18 cellular contexts compared by ENCODE assay signal in genomic region chr7:132919776-132920175, GRCh38.
"Had no signal": no experiment of that assay in that cellular context is flagged by ENCODE, and none has a peak within 500 bp of the region (broad histone marks: within the 10 kb centered on the region; RNA-seq: fewer than 3 reads in every experiment).

No MANE protein-coding gene starts in this region.

- ATAC-seq: esophagus mucosa; gastroesophageal sphincter; left lobe of liver; mucosa of descending colon; natural killer cell treated with Interleukin-12 subunit alpha and Interleukin-12 subunit beta and Interleukin-15 and Interleukin-18, amount 100 ng/mL, for 72 hours; pancreas; right cardiac atrium; stimulated activated memory B cell treated with anti-CD40 and anti-IgM and Interleukin-4, amounts not matched to agents 10 μg/mL and 1 μg/mL and 100 μg/mL, for 72 hours had no signal

- H3K27me3 Mint-ChIP-seq: natural killer cell treated with Interleukin-12 subunit alpha and Interleukin-12 subunit beta and Interleukin-15 and Interleukin-18, amount 100 ng/mL, for 72 hours; progenitor cell of endocrine pancreas; stimulated activated memory B cell treated with anti-CD40 and anti-IgM and Interleukin-4, amounts not matched to agents 10 μg/mL and 1 μg/mL and 100 μg/mL, for 72 hours; stimulated activated naive CD8-positive, alpha-beta T cell treated with anti-CD3 and anti-CD28 coated beads, Interleukin-15, Interleukin-2, amounts not matched to agents 100 ng/mL and 50 ng/mL, for 24 hours had no signal

- H3K27ac ChIP-seq: gastroesophageal sphincter, pancreas, tibial artery, upper lobe of left lung, uterus had no signal

- H3K27me3 ChIP-seq: gastroesophageal sphincter, pancreas, tibial artery, upper lobe of left lung, uterus had no signal

- H3K9me3 ChIP-seq: gastroesophageal sphincter, mucosa of descending colon, pancreas, tibial artery, upper lobe of left lung, uterus had no signal

- H3K9me3 Mint-ChIP-seq: natural killer cell treated with Interleukin-12 subunit alpha and Interleukin-12 subunit beta and Interleukin-15 and Interleukin-18, amount 100 ng/mL, for 72 hours; stimulated activated memory B cell treated with anti-CD40 and anti-IgM and Interleukin-4, amounts not matched to agents 10 μg/mL and 1 μg/mL and 100 μg/mL, for 72 hours had no signal

- H3K4me3 ChIP-seq: gastroesophageal sphincter, mucosa of descending colon, pancreas, tibial artery, upper lobe of left lung, uterus had no signal

- H3K4me1 Mint-ChIP-seq: stimulated activated memory B cell treated with anti-CD40 and anti-IgM and Interleukin-4, amounts not matched to agents 10 μg/mL and 1 μg/mL and 100 μg/mL, for 72 hours had no signal

- DNase-seq: effector memory CD4-positive, alpha-beta T cell; glutamatergic neuron; islet precursor cell; mucosa of descending colon; occipital lobe; pancreas; right cardiac atrium; stimulated activated CD4-positive, alpha-beta T cell treated with anti-CD3 and anti-CD28 coated beads, Interleukin-4, amount 100 ng/mL, for 24 hours; tibial artery; uterus had no signal

- H3K4me3 Mint-ChIP-seq: natural killer cell treated with Interleukin-12 subunit alpha and Interleukin-12 subunit beta and Interleukin-15 and Interleukin-18, amount 100 ng/mL, for 72 hours; stimulated activated memory B cell treated with anti-CD40 and anti-IgM and Interleukin-4, amounts not matched to agents 10 μg/mL and 1 μg/mL and 100 μg/mL, for 72 hours; stimulated activated naive CD8-positive, alpha-beta T cell treated with anti-CD3 and anti-CD28 coated beads, Interleukin-15, Interleukin-2, amounts not matched to agents 100 ng/mL and 50 ng/mL, for 24 hours had no signal

- H3K27ac Mint-ChIP-seq: natural killer cell treated with Interleukin-12 subunit alpha and Interleukin-12 subunit beta and Interleukin-15 and Interleukin-18, amount 100 ng/mL, for 72 hours; progenitor cell of endocrine pancreas; stimulated activated memory B cell treated with anti-CD40 and anti-IgM and Interleukin-4, amounts not matched to agents 10 μg/mL and 1 μg/mL and 100 μg/mL, for 72 hours; stimulated activated naive CD8-positive, alpha-beta T cell treated with anti-CD3 and anti-CD28 coated beads, Interleukin-15, Interleukin-2, amounts not matched to agents 100 ng/mL and 50 ng/mL, for 24 hours had no signal
